In genomic region chr15:92541197-92542190, GRCh38 we compare ENCODE assay signal across 18 cellular contexts.
DNase-seq lines count a peak whose midpoint lies in the region; ATAC-seq and TF ChIP-seq lines count a peak whose summit lies in the region.
"Had no signal": no experiment of that assay in that cellular context is flagged by ENCODE, and none has a peak within 500 bp of the region (broad histone marks: within the 10 kb centered on the region; RNA-seq: fewer than 3 reads in every experiment).

No MANE protein-coding gene starts in this region.

- H3K27me3 Mint-ChIP-seq in brain, result peaks cover 6% of the 10 kb centered on the region

- DNase-seq in EH (ENCODE audit: low read depth), result peak; percentile 8
- peak; percentile 31 for DNase-seq in NCI-H1694 (lab: John Stamatoyannopoulos, UW)
- DNase-seq in lung (ENCODE audit: low spot score), result peak; percentile 16
- no peak for DNase-seq in NK-92 treated with Interleukin-12 subunit alpha and Interleukin-12 subunit beta, amount 100 ng/mL, for 24 hours (lab: John Stamatoyannopoulos, UW)
- DNase-seq in esophagus muscularis mucosa (ENCODE audit: extremely low spot score), result no peak
- DNase-seq in middle frontal gyrus (ENCODE audit: extremely low spot score, low spot score), result no peak
- DNase-seq: activated naive CD4-positive, alpha-beta T cell; activated T-cell treated with anti-CD3 and anti-CD28 coated beads for 4 hours; CD4-positive, alpha-beta T cell; DMS79; MM.1S; NCI-H2029 treated with DMSO at 0.1 percent for 48 hours; NCI-H82; stimulated activated naive CD4-positive, alpha-beta T cell treated with Interleukin-2 at 50 U/mL for 16 hours; T-cell; transverse colon had no signal

- H3K27ac ChIP-seq in lung (ENCODE audit: low read depth in 1 of 2, low read length in 1 of 2) (no peak overlapping the region), esophagus muscularis mucosa (replicated peaks in 1 of 4) (no peak overlapping the region)
- H3K27ac ChIP-seq: transverse colon had no signal

- H3K4me3 ChIP-seq in lung (no peak overlapping the region), esophagus muscularis mucosa (no peak overlapping the region)
- H3K4me3 ChIP-seq: transverse colon had no signal

- H3K27ac Mint-ChIP-seq in brain, result peak overlapping the region in 3 of 5 experiments; percentile 58 to 92 (median 61)
- H3K27ac Mint-ChIP-seq: CD4-positive, alpha-beta T cell; T-cell had no signal

- no peaks in the 10 kb centered on the region for H3K36me3 ChIP-seq in lung (ENCODE audit: control insufficient read depth in 2 of 2, insufficient read depth in 2 of 2, low read length in 2 of 2)
- no peaks in the 10 kb centered on the region for H3K36me3 ChIP-seq in esophagus muscularis mucosa
- H3K36me3 ChIP-seq: transverse colon had no signal

- H3K4me1 ChIP-seq in lung (ENCODE audit: control insufficient read depth in 2 of 2, insufficient read depth in 2 of 2, low read length in 2 of 2) (peaks cover 0 to 1% of the 10 kb centered on the region in 2 donors), esophagus muscularis mucosa (peaks cover 0 to 3% (median 0%) of the 10 kb centered on the region in 4 donors)
- H3K4me1 ChIP-seq: transverse colon had no signal

- TF ChIP-seq POLR2A in esophagus muscularis mucosa (IDR thresholded peaks at IDR 0.05; ENCODE audit: low read depth), result no peak

- H3K9me3 ChIP-seq in lung (ENCODE audit: control insufficient read depth in 2 of 2, insufficient read depth in 1 of 2, low read length in 1 of 2) (peaks cover 0 to 2% of the 10 kb centered on the region in 2 donors), esophagus muscularis mucosa (no peaks in the 10 kb centered on the region)
- H3K9me3 ChIP-seq: transverse colon had no signal

- peaks cover 0 to 7% (median 3%) of the 10 kb centered on the region in 5 experiments for H3K9me3 Mint-ChIP-seq in brain
- H3K9me3 Mint-ChIP-seq: CD4-positive, alpha-beta T cell had no signal

- H3K4me1 Mint-ChIP-seq in brain, result peaks cover 15% of the 10 kb centered on the region
- H3K4me1 Mint-ChIP-seq: T-cell had no signal

- no peak for TF ChIP-seq EP300 in esophagus muscularis mucosa (IDR thresholded peaks at IDR 0.05)

- H3K27me3 ChIP-seq in lung (ENCODE audit: control insufficient read depth, insufficient read depth) (no peaks in the 10 kb centered on the region), esophagus muscularis mucosa (no peaks in the 10 kb centered on the region)

- H3K36me3 Mint-ChIP-seq in brain, result no peaks in the 10 kb centered on the region
- H3K36me3 Mint-ChIP-seq: T-cell had no signal

- ATAC-seq in lung (ENCODE audit: insufficient read depth, low FRiP score) (no peak), HG02763 (IDR thresholded peaks at IDR 0.05; ENCODE audit: unreplicated experiment) (no peak)
- ATAC-seq: T-cell had no signal

- intact Hi-C loops in esophagus muscularis mucosa (cut with DNase I), result no loop called here

- TF ChIP-seq CTCF in brain (conservative IDR thresholded peaks at IDR 0.05) (no peak), lung (IDR thresholded peaks at IDR 0.05; ENCODE audit: control extremely low read depth, extremely low read depth) (no peak), esophagus muscularis mucosa (IDR thresholded peaks at IDR 0.05) (no peak)

- peak overlapping the region in 1 of 5 experiments; percentile 58 for H3K4me3 Mint-ChIP-seq in brain
- H3K4me3 Mint-ChIP-seq: CD4-positive, alpha-beta T cell; T-cell had no signal

- 60 to 74% methylated on average over 9 of the region's 9 CpGs for WGBS in lung, 2 donors
- 76% methylated on average over 9 of the region's 9 CpGs for WGBS in esophagus muscularis mucosa

Comparison
In these comparisons a context has a peak if more than half of its experiments do, and no peak if none do; other contexts are left out.
1. DNase-seq: peak in EH (single experiment), NCI-H1694 (single experiment) and lung (single experiment); none in NK-92 treated with Interleukin-12 subunit alpha and Interleukin-12 subunit beta, amount 100 ng/mL, for 24 hours (single experiment), esophagus muscularis mucosa (single experiment) and middle frontal gyrus (single experiment).